15 cellular contexts compared by ENCODE assay signal in genomic region chr19:30545752-30546151, GRCh38.
DNase-seq lines count a peak whose midpoint lies in the region; ATAC-seq and TF ChIP-seq lines count a peak whose summit lies in the region.
"Had no signal": no experiment of that assay in that cellular context is flagged by ENCODE, and none has a peak within 500 bp of the region (broad histone marks: within the 10 kb centered on the region; RNA-seq: fewer than 3 reads in every experiment).

No MANE protein-coding gene starts in this region.

- H4K20me1 ChIP-seq in H9 (ENCODE audit: control insufficient read depth, insufficient read depth, insufficient read length), result no peaks in the 10 kb centered on the region

- no peaks in the 10 kb centered on the region for H3K9me3 ChIP-seq in H9 (ENCODE audit: control insufficient read depth, low read depth, low read length)
- H3K9me3 ChIP-seq: A549, BE2C had no signal

- no peak overlapping the region for H3K18ac ChIP-seq in H9 (ENCODE audit: insufficient read length, low read depth, low read length)

- no peaks in the 10 kb centered on the region; the same call in 1 of the 2 replicates for H3K27me3 ChIP-seq in H9 (ENCODE audit: insufficient read depth, low read length)
- H3K27me3 ChIP-seq: BE2C had no signal

- H4K5ac ChIP-seq in H9 (ENCODE audit: insufficient read length, low read depth, low read length), result no peak overlapping the region

- H2BK12ac ChIP-seq in H9 (ENCODE audit: insufficient read length, low read depth, low read length), result no peak overlapping the region

- H2AFZ ChIP-seq in H9 (ENCODE audit: low read length), result no peak overlapping the region

- no peak overlapping the region for H3T11ph ChIP-seq in H9 (ENCODE audit: low read length)

- H3K27ac ChIP-seq in H9 (ENCODE audit: insufficient read length, low read depth, low read length) (no peak overlapping the region), angular gyrus (ENCODE audit: low read depth, low read length) (peak overlapping the region; percentile 26)
- H3K27ac ChIP-seq: A549, C4-2B had no signal

- no peak overlapping the region for H3K23ac ChIP-seq in H9 (ENCODE audit: insufficient read length, low read depth, low read length)

- no peak overlapping the region for H3K9ac ChIP-seq in H9 (ENCODE audit: extremely low read depth, insufficient read length, low read length)

- H3K4me1 ChIP-seq in H9 (ENCODE audit: insufficient read depth, low read length), result peaks cover 6% of the 10 kb centered on the region; the same call in 1 of the 2 replicates
- H3K4me1 ChIP-seq: A549 had no signal

- no peak overlapping the region for H2BK15ac ChIP-seq in H9 (ENCODE audit: low read depth, low read length)

- H2BK5ac ChIP-seq in H9 (ENCODE audit: insufficient read length, low read length), result no peak overlapping the region

- H3K4me2 ChIP-seq in H9 (ENCODE audit: insufficient read depth, insufficient read length, low read length), result no peak overlapping the region
- H3K4me2 ChIP-seq: A549 had no signal

- no peak overlapping the region for H4K8ac ChIP-seq in H9 (replicated peaks; ENCODE audit: insufficient read length, low read depth, low read length)

- peaks cover 0 to 4% of the 10 kb centered on the region in 2 experiments; a peak in 1 of 5 replicates for H3K9me3 Mint-ChIP-seq in H9

- H3K4ac ChIP-seq in H9 (ENCODE audit: low read depth, low read length), result no peak overlapping the region

- H3K56ac ChIP-seq in H9 (ENCODE audit: insufficient read length, low read depth, low read length), result no peak overlapping the region

- H3K27me3 Mint-ChIP-seq in H9 (ENCODE audit: low read depth), result no peaks in the 10 kb centered on the region

- no peak for ATAC-seq in HG03095 (IDR thresholded peaks at IDR 0.05; ENCODE audit: unreplicated experiment)
- ATAC-seq: A549, HCT116 had no signal

- no peak overlapping the region for H4K91ac ChIP-seq in H9 (ENCODE audit: insufficient read length, low read depth, low read length)

- WGBS in H9 (ENCODE audit: extremely low coverage, insufficient read length, low lambda C conversion rate), result no CpG with 5 or more reads among the region's 7 CpGs

- peak overlapping the region; percentile 73 to 87 (median 87); a peak in 5 of 7 replicates for H3K27ac Mint-ChIP-seq in H9
- H3K27ac Mint-ChIP-seq: CD4-positive, alpha-beta memory T cell had no signal

- no peaks in the 10 kb centered on the region for H3K79me1 ChIP-seq in H9 (ENCODE audit: insufficient read depth, low read depth, low read length, poor library complexity, severe bottlenecking)

- no peak overlapping the region for H2AK5ac ChIP-seq in H9 (ENCODE audit: insufficient read length, low read length)

- H3K4me3 Mint-ChIP-seq in H9, result no peak overlapping the region; a peak in 1 of 5 replicates
- H3K4me3 Mint-ChIP-seq: CD4-positive, alpha-beta memory T cell had no signal

- no peak overlapping the region for H2BK120ac ChIP-seq in H9 (ENCODE audit: low read depth, low read length, poor library complexity, severe bottlenecking)

- no peak for TF ChIP-seq CTCF in H9 (conservative IDR thresholded peaks at IDR 0.05)

- H3K23me2 ChIP-seq in H9 (ENCODE audit: insufficient read length, low read depth, low read length, poor library complexity, severe bottlenecking), result no peaks in the 10 kb centered on the region

- H3K4me1 Mint-ChIP-seq in H9, result peaks cover 17 to 19% of the 10 kb centered on the region in 2 experiments
- H3K4me1 Mint-ChIP-seq: CD4-positive, alpha-beta memory T cell had no signal

- DNase-seq in H9 (no peak), islet precursor cell (peak; percentile 24), NCI-H82 (lab: John Stamatoyannopoulos, UW) (no peak), SIG-M5 treated with dmso at 0.1 percent for 504 hours (lab: John Stamatoyannopoulos, UW; ENCODE audit: unreplicated experiment) (no peak)
- DNase-seq: BE2C; CD4-positive, alpha-beta memory T cell; DMS79 treated with DMSO at 0.1 percent for 48 hours; EL; GOT3; IMR-90 had no signal

- H3K14ac ChIP-seq in H9 (ENCODE audit: insufficient read depth, low read length), result no peak overlapping the region

- H2BK20ac ChIP-seq in H9 (ENCODE audit: low read depth, low read length, poor library complexity, severe bottlenecking), result no peak overlapping the region

- peaks cover 0 to 6% (median 2%) of the 10 kb centered on the region in 3 experiments; a peak in 2 of 7 replicates for H3K36me3 Mint-ChIP-seq in H9 (ENCODE audit: insufficient read depth in 1 of 3, low read depth in 3 of 3)
- H3K36me3 Mint-ChIP-seq: CD4-positive, alpha-beta memory T cell had no signal

- H3K79me2 ChIP-seq in H9 (ENCODE audit: insufficient read depth, low read length), result no peaks in the 10 kb centered on the region
